In genomic region chr20:17555106-17555505, GRCh38 we compare ENCODE assay signal across 17 cellular contexts. TPM values are rescaled to one million over a fixed set of nuclear protein-coding genes. Genes with fewer than 3 reads are reported as not detected.
A peak's percentile ranks its signal among the peaks of the same experiment; 100 is the strongest.
DNase-seq lines count a peak whose midpoint lies in the region; ATAC-seq and TF ChIP-seq lines count a peak whose summit lies in the region.
"Had no signal": no experiment of that assay in that cellular context is flagged by ENCODE, and none has a peak within 500 bp of the region (broad histone marks: within the 10 kb centered on the region; RNA-seq: fewer than 3 reads in every experiment).

No MANE protein-coding gene starts in this region.

- 80% methylated on average over 3 of the region's 3 CpGs for WGBS in esophagus muscularis mucosa

- no peak for ATAC-seq in thoracic aorta (ENCODE audit: insufficient number of reproducible peaks, low FRiP score, low read depth)
- ATAC-seq: A549, GM12878, GM23338, HepG2 had no signal

- intact Hi-C loops in esophagus muscularis mucosa (cut with DNase I): no loop called here
- intact Hi-C loops in uterus (cut with DNase I; ENCODE audit: low total_unique reads): no loop called here

- TF ChIP-seq POLR2A in esophagus muscularis mucosa (IDR thresholded peaks at IDR 0.05; ENCODE audit: low read depth) (no peak), uterus (IDR thresholded peaks at IDR 0.05) (no peak)

- CTCF ChIA-PET in RWPE1 (lab: Yijun Ruan, JAX): interaction anchor here (1.4 kb wide), 1 partner anchor 16 kb away, joined by 3 read pairs; no protein-coding TSS in a partner anchor

- DNase-seq in RWPE1 (ENCODE audit: low spot score) (no peak), esophagus muscularis mucosa (ENCODE audit: extremely low spot score) (no peak), thoracic aorta (ENCODE audit: low spot score) (no peak), uterus (no peak), NCI-H774 (lab: John Stamatoyannopoulos, UW) (no peak), occipital lobe (lab: John Stamatoyannopoulos, UW) (no peak), globus pallidus (ENCODE audit: low spot score) (no peak)
- DNase-seq in stimulated activated CD4-positive, alpha-beta T cell treated with anti-CD3 and anti-CD28 coated beads, Interleukin-4, amount 100 ng/mL, for 24 hours: no peak
- DNase-seq: BE2C; CD4-positive, alpha-beta memory T cell; DMS79; H9 had no signal

- no peak for TF ChIP-seq EP300 in esophagus muscularis mucosa (IDR thresholded peaks at IDR 0.05)

- no peaks in the 10 kb centered on the region for H3K27me3 ChIP-seq in esophagus muscularis mucosa
- H3K27me3 ChIP-seq in thoracic aorta (replicated peaks; ENCODE audit: insufficient read depth): no peaks in the 10 kb centered on the region
- H3K27me3 ChIP-seq in uterus: no peaks in the 10 kb centered on the region
- H3K27me3 ChIP-seq: BE2C had no signal

- H3K36me3 ChIP-seq in esophagus muscularis mucosa (no peaks in the 10 kb centered on the region), thoracic aorta (no peaks in the 10 kb centered on the region), uterus (no peaks in the 10 kb centered on the region)
- H3K36me3 ChIP-seq: BE2C had no signal

- peak overlapping the region; percentile 41 for H3K27ac ChIP-seq in RWPE1
- peak overlapping the region; percentile 94 to 100 (median 100) for H3K27ac ChIP-seq in esophagus muscularis mucosa (replicated peaks in 1 of 4)
- H3K27ac ChIP-seq in thoracic aorta: peak overlapping the region; percentile 54 to 98
- peak overlapping the region; percentile 92 to 98 for H3K27ac ChIP-seq in uterus
- H3K27ac ChIP-seq: C4-2B had no signal

- H3K4me3 ChIP-seq in esophagus muscularis mucosa (no peak overlapping the region), thoracic aorta (no peak overlapping the region), uterus (no peak overlapping the region)
- H3K4me3 ChIP-seq: A549, GM12878, GM23338 had no signal

- POLR2A ChIA-PET in RWPE1 (lab: Yijun Ruan, JAX; ENCODE audit: low non-redundant PET): interaction anchor here (0.7 kb wide), 1 partner anchor 12 kb away, joined by 4 read pairs; no protein-coding TSS in a partner anchor

- peaks cover 0 to 7% (median 0%) of the 10 kb centered on the region in 4 donors for H3K9me3 ChIP-seq in esophagus muscularis mucosa
- H3K9me3 ChIP-seq in thoracic aorta: no peaks in the 10 kb centered on the region
- no peaks in the 10 kb centered on the region for H3K9me3 ChIP-seq in uterus
- H3K9me3 ChIP-seq: A549, BE2C had no signal

- peaks cover 24 to 71% (median 63%) of the 10 kb centered on the region in 4 donors for H3K4me1 ChIP-seq in esophagus muscularis mucosa
- peaks cover 32 to 61% of the 10 kb centered on the region in 2 donors for H3K4me1 ChIP-seq in thoracic aorta (ENCODE audit: control insufficient read depth in 1 of 2, low read depth in 2 of 2)
- H3K4me1 ChIP-seq in uterus: peaks cover 19 to 25% of the 10 kb centered on the region in 2 donors
- H3K4me1 ChIP-seq: BE2C had no signal

- TF ChIP-seq CTCF in RWPE1 (conservative IDR thresholded peaks at IDR 0.05; ENCODE audit: low read depth) (no peak), esophagus muscularis mucosa (IDR thresholded peaks at IDR 0.05) (no peak), thoracic aorta (IDR thresholded peaks at IDR 0.05) (no peak), uterus (IDR thresholded peaks at IDR 0.05) (no peak)

RNA-seq across cellular contexts. Expression of gene DSTN, which starts 14.8 kb away (rescaled TPM):
- total RNA-seq in esophagus muscularis mucosa (1,000 to 10,000 TPM; 2,370 to 3,630 (median 3,339) TPM), thoracic aorta (1,000 to 10,000 TPM; 1,342 to 1,977 TPM), uterus (100 to 1,000 TPM; 294 to 674 (median 623) TPM), occipital lobe (295 TPM)

RNA-seq across cellular contexts. Expression of gene BFSP1, which starts 23.9 kb away (rescaled TPM):
- total RNA-seq in esophagus muscularis mucosa: 1 to 10 TPM; 2.7 to 7.3 (median 6.4) TPM
- total RNA-seq in thoracic aorta: 1 to 10 TPM; 2.4 to 3.0 TPM
- total RNA-seq in uterus: 1 to 10 TPM; 1.5 to 5.1 (median 3.1) TPM
- 0.31 TPM for total RNA-seq in occipital lobe

Comparison
In these comparisons a context has a peak if more than half of its experiments do, and no peak if none do; other contexts are left out.
1. H3K27ac ChIP-seq: peak in every context shown above with its lines; median percentile 100 in esophagus muscularis mucosa; 95 in uterus; 76 in thoracic aorta; 41 in RWPE1.